7 cellular contexts compared by ENCODE assay signal in the genomic region with DNA sequence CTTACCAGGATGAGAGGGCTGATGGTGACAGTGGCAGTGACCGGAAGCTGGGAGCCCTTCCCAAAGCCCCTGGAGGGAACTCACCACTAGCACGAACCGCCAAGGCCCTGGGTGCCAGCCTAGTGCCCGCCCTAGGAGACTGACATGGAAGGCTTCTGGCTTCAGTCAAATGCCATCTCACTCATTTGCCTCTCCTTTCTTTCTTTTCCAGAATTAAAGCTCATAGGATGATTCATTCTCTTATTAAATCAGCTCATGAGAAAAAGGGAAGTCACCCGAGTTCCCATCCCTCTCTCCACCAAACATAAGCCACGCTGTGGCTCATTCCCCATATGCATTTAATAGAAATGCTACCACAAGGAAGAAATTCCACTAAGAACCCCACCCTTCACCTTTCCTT. TPM values are rescaled to one million over a fixed set of nuclear protein-coding genes. Genes with fewer than 3 reads are reported as not detected.
A peak's percentile ranks its signal among the peaks of the same experiment; 100 is the strongest.
DNase-seq lines count a peak whose midpoint lies in the region; ATAC-seq and TF ChIP-seq lines count a peak whose summit lies in the region.

No MANE protein-coding gene starts in this region.

- peaks cover 19% of the 10 kb centered on the region for H3K4me1 Mint-ChIP-seq in T-helper 17 cell
- H3K4me1 Mint-ChIP-seq in activated CD4-positive, alpha-beta T cell treated with anti-CD3 and anti-CD28 coated beads, Interleukin-2, amount 10 ng/mL, durations not matched to agents 7 days and 5 days, result peaks cover 21% of the 10 kb centered on the region

- no peak for TF ChIP-seq EP300 in gastroesophageal sphincter (IDR thresholded peaks at IDR 0.05)

- H3K9me3 Mint-ChIP-seq in activated CD4-positive, alpha-beta T cell treated with anti-CD3 and anti-CD28 coated beads, Interleukin-2, amount 10 ng/mL, durations not matched to agents 7 days and 5 days, result no peaks in the 10 kb centered on the region

- POLR2A ChIA-PET in activated CD4-positive, alpha-beta T cell treated with anti-CD3 and anti-CD28 coated beads, Interleukin-2, amount 10 ng/mL, durations not matched to agents 7 days and 5 days (lab: Charles Lee), result no interaction called here

- intact Hi-C loops in breast epithelium (cut with DNase I; ENCODE audit: low total_unique reads), result no loop called here

- TF ChIP-seq CTCF in gastroesophageal sphincter (IDR thresholded peaks at IDR 0.05) (no peak), breast epithelium (IDR thresholded peaks at IDR 0.05) (no peak)

- H3K27me3 Mint-ChIP-seq in T-helper 17 cell, result peaks cover 41% of the 10 kb centered on the region
- peaks cover 50% of the 10 kb centered on the region for H3K27me3 Mint-ChIP-seq in activated CD4-positive, alpha-beta T cell treated with anti-CD3 and anti-CD28 coated beads, Interleukin-2, amount 10 ng/mL, durations not matched to agents 7 days and 5 days

- ATAC-seq in T-helper 17 cell (no peak), gastroesophageal sphincter (no peak), HG03460 (IDR thresholded peaks at IDR 0.05; ENCODE audit: unreplicated experiment) (no peak)

- H3K4me3 Mint-ChIP-seq in T-helper 17 cell, result no peak overlapping the region
- no peak overlapping the region for H3K4me3 Mint-ChIP-seq in activated CD4-positive, alpha-beta T cell treated with anti-CD3 and anti-CD28 coated beads, Interleukin-2, amount 10 ng/mL, durations not matched to agents 7 days and 5 days

- 8 to 40% methylated on average over 2 to 6 of the region's 6 CpGs for WGBS in gastroesophageal sphincter (ENCODE audit: low coverage in 1 of 2), 2 donors

- H3K27ac ChIP-seq in gastroesophageal sphincter (peak overlapping the region; percentile 60 to 100 (median 94)), temporal lobe (ENCODE audit: low read depth, low read length) (peak overlapping the region; percentile 67), breast epithelium (no peak overlapping the region)

- DNase-seq in HT-29 (ENCODE audit: low spot score), result peak; percentile 71
- no peak for DNase-seq in T-helper 17 cell
- DNase-seq in activated CD4-positive, alpha-beta T cell treated with anti-CD3 and anti-CD28 coated beads, Interleukin-2, amount 10 ng/mL, durations not matched to agents 7 days and 5 days, result no peak
- no peak for DNase-seq in breast epithelium (ENCODE audit: low spot score in 2 of 2)

- peaks cover 3% of the 10 kb centered on the region for H3K36me3 Mint-ChIP-seq in T-helper 17 cell (ENCODE audit: low read depth)
- H3K36me3 Mint-ChIP-seq in activated CD4-positive, alpha-beta T cell treated with anti-CD3 and anti-CD28 coated beads, Interleukin-2, amount 10 ng/mL, durations not matched to agents 7 days and 5 days (ENCODE audit: low read depth), result no peaks in the 10 kb centered on the region

- peak overlapping the region; percentile 56 for H3K27ac Mint-ChIP-seq in T-helper 17 cell
- no peak overlapping the region for H3K27ac Mint-ChIP-seq in activated CD4-positive, alpha-beta T cell treated with anti-CD3 and anti-CD28 coated beads, Interleukin-2, amount 10 ng/mL, durations not matched to agents 7 days and 5 days

- H3K36me3 ChIP-seq in gastroesophageal sphincter, result no peaks in the 10 kb centered on the region
- H3K36me3 ChIP-seq in breast epithelium, result no peaks in the 10 kb centered on the region

- peaks cover 18 to 98% (median 61%) of the 10 kb centered on the region in 3 donors for H3K4me1 ChIP-seq in gastroesophageal sphincter
- peaks cover 10 to 18% of the 10 kb centered on the region in 2 donors for H3K4me1 ChIP-seq in breast epithelium

- H3K4me3 ChIP-seq in gastroesophageal sphincter (no peak overlapping the region), breast epithelium (no peak overlapping the region)

- CTCF ChIA-PET in activated CD4-positive, alpha-beta T cell treated with anti-CD3 and anti-CD28 coated beads, Interleukin-2, amount 10 ng/mL, durations not matched to agents 7 days and 5 days (lab: Charles Lee), result interaction anchor here (0.8 to 1.4 kb wide), 5 partner anchors 11 to 82 kb away, joined by 3 read pairs; partner anchors contain the start of gene CUEDC1

- TF ChIP-seq POLR2A in gastroesophageal sphincter (IDR thresholded peaks at IDR 0.05) (no peak), breast epithelium (IDR thresholded peaks at IDR 0.05) (no peak)

- H3K27me3 ChIP-seq in gastroesophageal sphincter (no peaks in the 10 kb centered on the region), breast epithelium (no peaks in the 10 kb centered on the region)

- H3K9me3 ChIP-seq in T-helper 17 cell (ENCODE audit: control insufficient read depth, low read length, poor library complexity, severe bottlenecking) (no peaks in the 10 kb centered on the region), gastroesophageal sphincter (no peaks in the 10 kb centered on the region), breast epithelium (no peaks in the 10 kb centered on the region)

RNA-seq across cellular contexts. Expression of gene CUEDC1, which starts 12.1 kb away (rescaled TPM):
- 37.6 and 45.5 TPM in 2 replicates for total RNA-seq in HT-29 (2014; rRNA removed; shearing (Covaris generic))
- under 1 TPM; 0.21 to 0.82 TPM for total RNA-seq in T-helper 17 cell
- 10 to 100 TPM; 35.7 to 60.3 (median 45.6) TPM for total RNA-seq in gastroesophageal sphincter
- total RNA-seq in temporal lobe, result 9.1 TPM
- under 1 TPM in 1 of 2 experiments, not detected in 1; 0.47 TPM for total RNA-seq in activated CD4-positive, alpha-beta T cell treated with anti-CD3 and anti-CD28 coated beads, Interleukin-2, amount 10 ng/mL, durations not matched to agents 7 days and 5 days
- 10 to 100 TPM; 13.0 to 18.0 (median 14.5) TPM for total RNA-seq in breast epithelium

RNA-seq across cellular contexts. Expression of gene VEZF1, which starts 44.9 kb away (rescaled TPM):
- 39.5 and 47.5 TPM in 2 replicates for total RNA-seq in HT-29 (2014; rRNA removed; shearing (Covaris generic))
- total RNA-seq in T-helper 17 cell (10 to 100 TPM; 41.7 to 48.7 TPM), gastroesophageal sphincter (100 to 1,000 TPM; 115 to 148 (median 132) TPM), temporal lobe (55.6 TPM), breast epithelium (10 to 100 TPM; 55.5 to 76.5 (median 66.9) TPM)
- 10 to 100 TPM; 46.7 to 52.0 TPM for total RNA-seq in activated CD4-positive, alpha-beta T cell treated with anti-CD3 and anti-CD28 coated beads, Interleukin-2, amount 10 ng/mL, durations not matched to agents 7 days and 5 days

Comparison
In these comparisons a context has a peak if more than half of its experiments do, and no peak if none do; other contexts are left out.
1. H3K27ac ChIP-seq: peak in gastroesophageal sphincter (4 of 4) and temporal lobe (single experiment); none in breast epithelium (0 of 2).